In the genomic region with DNA sequence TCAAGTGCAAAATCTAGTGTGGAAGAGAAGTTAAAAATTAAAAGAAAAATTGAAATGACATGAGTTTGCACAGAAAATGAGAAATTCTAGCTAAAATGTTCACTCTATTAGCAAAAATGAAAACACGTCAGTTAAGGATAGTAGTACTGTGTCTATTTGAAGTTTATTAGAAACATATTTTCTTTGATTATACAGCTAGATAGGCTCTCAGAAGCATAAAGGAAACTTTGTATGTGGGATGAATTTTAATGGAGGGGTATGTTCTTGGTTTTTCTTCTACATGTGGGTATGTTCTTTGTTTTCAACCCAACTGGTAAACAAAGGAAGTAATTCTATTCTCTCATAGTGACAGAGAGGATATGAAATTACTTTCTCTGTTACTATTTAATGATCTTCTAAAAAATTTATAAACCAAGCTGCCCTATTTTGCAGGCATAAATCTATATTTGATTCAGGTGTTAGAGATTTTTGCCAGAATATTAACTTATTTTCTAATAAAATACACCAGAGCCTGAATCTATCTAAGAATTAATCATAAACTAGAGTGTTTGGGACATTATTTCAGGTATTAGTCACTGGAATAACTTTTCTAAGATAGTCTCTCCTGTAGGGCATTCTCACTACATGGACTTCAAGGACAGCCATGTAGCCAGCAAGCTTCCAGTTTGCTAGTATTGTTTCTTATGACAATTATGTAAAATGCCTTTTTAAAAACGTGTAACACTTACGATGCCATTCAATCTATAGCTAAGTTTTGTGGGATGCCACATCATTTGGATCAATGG, we compare ENCODE assay signal across 15 cellular contexts. TPM values are rescaled to one million over a fixed set of nuclear protein-coding genes. Genes with fewer than 3 reads are reported as not detected.
DNase-seq lines count a peak whose midpoint lies in the region; ATAC-seq, FAIRE-seq and TF ChIP-seq lines count a peak whose summit lies in the region.
"Had no signal": no experiment of that assay in that cellular context is flagged by ENCODE, and none has a peak within 500 bp of the region (broad histone marks: within the 10 kb centered on the region; RNA-seq: fewer than 3 reads in every experiment).

No MANE protein-coding gene starts in this region.

- no peak overlapping the region for H3K23ac ChIP-seq in mesendoderm (ENCODE audit: low read length)

- H3K9ac ChIP-seq in skeletal muscle satellite cell (ENCODE audit: low read depth, low read length) (peak overlapping the region; percentile 46), HepG2 (ENCODE audit: insufficient read depth, low read depth, low read length) (no peak overlapping the region), mesendoderm (ENCODE audit: low read length) (no peak overlapping the region)

- H2AK5ac ChIP-seq in mesendoderm (ENCODE audit: low read length), result no peak overlapping the region

- H3K27me3 ChIP-seq in skeletal muscle satellite cell (ENCODE audit: control insufficient read depth, insufficient read depth, low read length), result no peaks in the 10 kb centered on the region
- no peaks in the 10 kb centered on the region for H3K27me3 ChIP-seq in HepG2 (ENCODE audit: control insufficient read depth in 1 of 2, insufficient read depth in 2 of 2, low read length in 2 of 2)
- H3K27me3 ChIP-seq in mesendoderm (ENCODE audit: insufficient read depth, low read length, poor library complexity), result no peaks in the 10 kb centered on the region
- H3K27me3 ChIP-seq: suprapubic skin had no signal

- H3K4me3 ChIP-seq in skeletal muscle satellite cell (ENCODE audit: low read length) (peak overlapping the region; percentile 31), HepG2 (replicated peaks in 1 of 3; ENCODE audit: insufficient read depth in 1 of 3, low read depth in 2 of 3, low read length in 3 of 3) (no peak overlapping the region), mesendoderm (ENCODE audit: low read length) (no peak overlapping the region)
- H3K4me3 ChIP-seq: K562, suprapubic skin had no signal

- H2BK15ac ChIP-seq in mesendoderm (replicated peaks; ENCODE audit: low read depth), result no peak overlapping the region

- no peak for TF ChIP-seq RAD21 in HepG2 (CRISPR knock-in tag; IDR thresholded peaks at IDR 0.05)

- no peak for TF ChIP-seq EP300 in HepG2 (IDR thresholded peaks at IDR 0.05; ENCODE audit: low read depth in 2 of 2, low read length in 2 of 2)
- no peak for TF ChIP-seq EP300 in HepG2 (CRISPR knock-in tag; IDR thresholded peaks at IDR 0.05; ENCODE audit: borderline replicate concordance)

- no peak for ATAC-seq in HepG2
- ATAC-seq: K562, sciatic nerve had no signal

- H3K36me3 ChIP-seq in skeletal muscle satellite cell (ENCODE audit: insufficient read depth, low read length) (no peaks in the 10 kb centered on the region), HepG2 (replicated peaks in 1 of 2; ENCODE audit: control insufficient read depth in 1 of 2, insufficient read depth in 2 of 2, low read length in 2 of 2) (no peaks in the 10 kb centered on the region), mesendoderm (ENCODE audit: control insufficient read depth, insufficient read depth, low read length) (no peaks in the 10 kb centered on the region)
- H3K36me3 ChIP-seq: suprapubic skin had no signal

- intact Hi-C loops in HepG2 (cut with micrococcal nuclease; ENCODE audit: unreplicated experiment), result no loop called here

- H4K20me1 ChIP-seq in HepG2 (ENCODE audit: insufficient read depth, low read length), result no peaks in the 10 kb centered on the region

- CTCF ChIA-PET in HepG2 (lab: Yijun Ruan, JAX; ENCODE audit: low intra/inter-chr PET ratio, low total read pairs), result no interaction called here

- H3K9me3 ChIP-seq in skeletal muscle satellite cell (replicated peaks; ENCODE audit: low read length) (no peaks in the 10 kb centered on the region), HepG2 (ENCODE audit: low read length) (no peaks in the 10 kb centered on the region)
- H3K9me3 ChIP-seq: suprapubic skin had no signal

- H3K27ac ChIP-seq in VCaP (peak overlapping the region; percentile 26), HepG2 (ENCODE audit: extremely low read length, insufficient read depth, low read length) (no peak overlapping the region), mesendoderm (ENCODE audit: low read depth, low read length) (no peak overlapping the region)
- H3K27ac ChIP-seq: suprapubic skin had no signal

- H4K8ac ChIP-seq in mesendoderm (ENCODE audit: low read depth, low read length), result no peak overlapping the region

- no peak overlapping the region for H3K18ac ChIP-seq in mesendoderm (ENCODE audit: low read length)

- POLR2A ChIA-PET in HepG2 (lab: Yijun Ruan, JAX), result no interaction called here

- WGBS in HepG2 (ENCODE audit: low lambda C conversion rate), result 96% methylated on average over 3 of the region's 3 CpGs
- no CpG with 5 or more reads among the region's 3 CpGs for WGBS in mesendoderm (ENCODE audit: extremely low coverage, insufficient coverage, low lambda C conversion rate)

- TF ChIP-seq CTCF in VCaP (conservative IDR thresholded peaks at IDR 0.05) (no peak), HepG2 (CRISPR knock-in tag; IDR thresholded peaks at IDR 0.05) (no peak)

- H2BK5ac ChIP-seq in mesendoderm (ENCODE audit: low read length), result no peak overlapping the region

- no peak overlapping the region for H2BK120ac ChIP-seq in mesendoderm (ENCODE audit: low read depth, low read length)

- no peaks in the 10 kb centered on the region for H3K79me1 ChIP-seq in mesendoderm (ENCODE audit: low read length)

- H2AFZ ChIP-seq in HepG2 (ENCODE audit: low read length), result no peak overlapping the region

- H3K79me2 ChIP-seq in HepG2 (ENCODE audit: insufficient read depth, low read length), result no peaks in the 10 kb centered on the region
- H3K79me2 ChIP-seq in mesendoderm (ENCODE audit: control insufficient read depth, insufficient read depth, low read length), result no peaks in the 10 kb centered on the region

- peak overlapping the region; percentile 72 for H3K4me2 ChIP-seq in skeletal muscle satellite cell (ENCODE audit: low read length)
- H3K4me2 ChIP-seq in HepG2 (ENCODE audit: low read depth, low read length), result no peak overlapping the region
- H3K4me2 ChIP-seq in mesendoderm (ENCODE audit: low read length), result no peak overlapping the region

- in situ Hi-C loops in HepG2 (cut with HindIII; ENCODE audit: extremely low pct_ligation_motif_present, low pct_unique_long_range_greater_than_20kb), result loop anchor here (5.0 kb wide), 1 partner anchor 60 kb away; no protein-coding TSS in a partner anchor

- no peak for TF ChIP-seq POLR2A in H54 (IDR thresholded peaks at IDR 0.05; ENCODE audit: low read depth, low read length)
- no peak for TF ChIP-seq POLR2A in HepG2 (IDR thresholded peaks at IDR 0.05; ENCODE audit: insufficient read depth in 1 of 2, low read depth in 2 of 2, low read length in 2 of 2)

- H3K56ac ChIP-seq in mesendoderm (ENCODE audit: low read length), result no peak overlapping the region

- peaks cover 26% of the 10 kb centered on the region for H3K4me1 ChIP-seq in skeletal muscle satellite cell (ENCODE audit: control insufficient read depth, insufficient read depth, low read length)
- H3K4me1 ChIP-seq in HepG2 (ENCODE audit: insufficient read depth, low read length), result peaks cover 16% of the 10 kb centered on the region
- H3K4me1 ChIP-seq in mesendoderm (ENCODE audit: control insufficient read depth, low read depth, low read length), result peaks cover 3% of the 10 kb centered on the region

- DNase-seq in H54 (ENCODE audit: insufficient read length, low spot score) (no peak), fibroblast of peridontal ligament (ENCODE audit: extremely low read depth) (peak; percentile 13), HepG2 (ENCODE audit: low spot score) (no peak), mesendoderm (no peak)
- no peak for DNase-seq in stimulated activated CD4-positive, alpha-beta T cell treated with anti-CD3 and anti-CD28 coated beads, Interleukin-4, amount 100 ng/mL, for 4 hours
- DNase-seq: activated CD4-positive, alpha-beta T cell treated with anti-CD3 and anti-CD28 coated beads, Interleukin-2, amount 50 U/mL, for 4 hours; islet precursor cell; NCI-H1105 had no signal

- no peak overlapping the region for H4K5ac ChIP-seq in mesendoderm (ENCODE audit: low read length)

- FAIRE-seq in H54 (lab: Jason Lieb, UNC) (peak; percentile 74), HepG2 (lab: Jason Lieb, UNC) (no peak)
- FAIRE-seq: K562 had no signal

- no peak overlapping the region for H3K4ac ChIP-seq in mesendoderm (ENCODE audit: low read depth, low read length)

- BruUV-seq in HepG2 (replicated peaks; lab: Mats Ljungman, UMichigan), result no TSS peak

RNA-seq across cellular contexts. Expression of a gene that starts 15.8 kb away (rescaled TPM):
- total RNA-seq in skeletal muscle satellite cell (2012; rRNA removed), result 27.6 and 30.4 TPM in 2 replicates
- 24.8 and 26.4 TPM in 2 replicates for total RNA-seq in HepG2 (2016; rRNA removed; fragmentation: Illumina TruSeq; extraction: Trizol)
- total RNA-seq in HepG2 (2016; cell fraction: cytosol; rRNA removed; fragmentation: Illumina TruSeq; extraction: Trizol; ENCODE audit: low read depth), result 13.7 and 15.4 TPM in 2 replicates
- total RNA-seq in HepG2 (2016; cell fraction: insoluble cytoplasmic fraction; rRNA removed; fragmentation: Illumina TruSeq; extraction: Trizol), result 24.3 and 29.3 TPM in 2 replicates
- 23.4 and 25.5 TPM in 2 replicates for total RNA-seq in HepG2 (2016; cell fraction: membrane; rRNA removed; fragmentation: Illumina TruSeq; extraction: Trizol)
- total RNA-seq in HepG2 (2016; cell fraction: nucleus; rRNA removed; fragmentation: Illumina TruSeq; extraction: Trizol), result 10.7 and 16.0 TPM in 2 replicates
- polyA plus RNA-seq in HepG2 (2011; rRNA removed), result 6.0 and 7.7 TPM in 2 replicates
- polyA plus RNA-seq in HepG2 (2011; cell fraction: cytosol; rRNA removed), result 4.2 and 5.3 TPM in 2 replicates
- 2.2 and 3.7 TPM in 2 replicates for polyA plus RNA-seq in HepG2 (2011; cell fraction: nucleus; rRNA removed)
- 4.7 and 9.4 TPM in 2 replicates for polyA plus RNA-seq in HepG2 (2012)
- polyA plus RNA-seq in HepG2 (2016; cell fraction: cytosol; fragmentation: Illumina TruSeq; extraction: Trizol; ENCODE audit: low read depth), result 6.2 and 7.5 TPM in 2 replicates
- 20.3 and 21.7 TPM in 2 replicates for polyA plus RNA-seq in HepG2 (2016; cell fraction: insoluble cytoplasmic fraction; fragmentation: Illumina TruSeq; extraction: Trizol; ENCODE audit: low read depth)
- polyA plus RNA-seq in HepG2 (2016; cell fraction: membrane; fragmentation: Illumina TruSeq; extraction: Trizol; ENCODE audit: low read depth), result 13.4 and 14.7 TPM in 2 replicates
- polyA plus RNA-seq in HepG2 (2016; cell fraction: nucleus; fragmentation: Illumina TruSeq; extraction: Trizol; ENCODE audit: insufficient read depth, low read depth), result 8.5 and 10.3 TPM in 2 replicates
- polyA minus RNA-seq in HepG2 (2011; rRNA and poly(A)+ RNA removed; ENCODE audit: low replicate concordance), result 6.8 and 30.4 TPM in 2 replicates
- polyA minus RNA-seq in HepG2 (2011; cell fraction: cytosol; rRNA and poly(A)+ RNA removed), result 8.4 and 11.8 TPM in 2 replicates
- polyA minus RNA-seq in HepG2 (2011; cell fraction: nucleus; rRNA and poly(A)+ RNA removed), result 7.2 and 10.9 TPM in 2 replicates
- 8.5 TPM for polyA plus RNA-seq in mesendoderm (2013, experiment 1 of 2)
- 7.6 TPM for polyA plus RNA-seq in mesendoderm (2013, experiment 2 of 2)

RNA-seq across cellular contexts. Expression of a gene that starts 35.7 kb away (rescaled TPM):
- total RNA-seq in skeletal muscle satellite cell (2012; rRNA removed), result not detected in 2 replicates
- not detected in 2 replicates for total RNA-seq in HepG2 (2016; rRNA removed; fragmentation: Illumina TruSeq; extraction: Trizol)
- not detected in 2 replicates for total RNA-seq in HepG2 (2016; cell fraction: cytosol; rRNA removed; fragmentation: Illumina TruSeq; extraction: Trizol; ENCODE audit: low read depth)
- total RNA-seq in HepG2 (2016; cell fraction: insoluble cytoplasmic fraction; rRNA removed; fragmentation: Illumina TruSeq; extraction: Trizol), result not detected in 2 replicates
- total RNA-seq in HepG2 (2016; cell fraction: membrane; rRNA removed; fragmentation: Illumina TruSeq; extraction: Trizol), result not detected in 2 replicates
- not detected in 2 replicates for total RNA-seq in HepG2 (2016; cell fraction: nucleus; rRNA removed; fragmentation: Illumina TruSeq; extraction: Trizol)
- polyA plus RNA-seq in HepG2 (2011; rRNA removed), result not detected in 2 replicates
- polyA plus RNA-seq in HepG2 (2011; cell fraction: cytosol; rRNA removed), result not detected in 2 replicates
- polyA plus RNA-seq in HepG2 (2011; cell fraction: nucleus; rRNA removed), result not detected in 2 replicates
- polyA plus RNA-seq in HepG2 (2012), result not detected in 2 replicates
- polyA plus RNA-seq in HepG2 (2016; cell fraction: cytosol; fragmentation: Illumina TruSeq; extraction: Trizol; ENCODE audit: low read depth), result not detected in 2 replicates
- polyA plus RNA-seq in HepG2 (2016; cell fraction: insoluble cytoplasmic fraction; fragmentation: Illumina TruSeq; extraction: Trizol; ENCODE audit: low read depth), result not detected in 2 replicates
- not detected in 2 replicates for polyA plus RNA-seq in HepG2 (2016; cell fraction: membrane; fragmentation: Illumina TruSeq; extraction: Trizol; ENCODE audit: low read depth)
- polyA plus RNA-seq in HepG2 (2016; cell fraction: nucleus; fragmentation: Illumina TruSeq; extraction: Trizol; ENCODE audit: insufficient read depth, low read depth), result not detected in 2 replicates
- polyA minus RNA-seq in HepG2 (2011; rRNA and poly(A)+ RNA removed; ENCODE audit: low replicate concordance), result 0.09 TPM in 1 of 2 replicates, not detected in the other
- not detected in 2 replicates for polyA minus RNA-seq in HepG2 (2011; cell fraction: cytosol; rRNA and poly(A)+ RNA removed)
- 1.0 TPM in 1 of 2 replicates, not detected in the other for polyA minus RNA-seq in HepG2 (2011; cell fraction: nucleus; rRNA and poly(A)+ RNA removed)
- polyA plus RNA-seq in mesendoderm (2013, experiment 1 of 2), result not detected
- polyA plus RNA-seq in mesendoderm (2013, experiment 2 of 2), result not detected
- total RNA-seq: cardiac septum, K562 had no signal
- polyA plus RNA-seq: CD14-positive monocyte had no signal
